2 cellular contexts compared by ENCODE assay signal in the genomic region with DNA sequence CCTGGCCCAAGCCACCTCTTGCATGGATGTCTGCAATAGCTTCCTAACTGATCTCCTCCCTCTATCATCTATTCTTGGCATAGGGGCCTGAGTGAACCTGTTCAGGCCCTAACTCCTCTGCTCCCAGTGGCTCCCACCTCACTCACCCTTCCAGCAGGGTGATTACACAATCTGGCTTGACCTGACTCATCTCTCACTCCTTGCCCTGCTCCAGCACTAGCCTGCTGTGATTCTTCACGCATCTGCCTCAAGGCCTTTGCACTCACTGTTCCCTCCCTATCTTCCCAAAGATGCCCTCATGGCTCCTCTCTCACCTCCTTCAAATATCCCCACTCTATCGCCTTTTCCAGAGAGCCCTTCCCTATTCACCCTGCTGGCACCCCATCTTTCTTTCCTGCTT.
A peak's percentile ranks its signal among the peaks of the same experiment; 100 is the strongest.
TF ChIP-seq lines count a peak whose summit lies in the region.

No MANE protein-coding gene starts in this region.

TF ChIP-seq in HCT116, 20 proteins besides CTCF, POLR2A, EP300 and RAD21:
- TF ChIP-seq ZNF274 (IDR thresholded peaks at IDR 0.05; ENCODE audit: low read depth, low read length) (no peak), EGR1 (IDR thresholded peaks at IDR 0.05; ENCODE audit: low read depth) (no peak), YY1 (IDR thresholded peaks at IDR 0.05; ENCODE audit: extremely low read depth, insufficient replicate concordance, low read depth, low read length) (no peak), CEBPB (IDR thresholded peaks at IDR 0.05; ENCODE audit: low read depth) (peak; percentile 60; the same call in 1 of the 2 replicates), SIN3A (IDR thresholded peaks at IDR 0.05; ENCODE audit: low read depth) (no peak), SP1 (IDR thresholded peaks at IDR 0.05; ENCODE audit: low read depth) (no peak), ELF1 (IDR thresholded peaks at IDR 0.05; ENCODE audit: borderline replicate concordance, low read depth) (no peak), ATF3 (IDR thresholded peaks at IDR 0.05) (no peak), FOSL1 (IDR thresholded peaks at IDR 0.05; ENCODE audit: low read depth) (no peak)
TF ChIP-seq in HCT116: peak in this region for 1.

TF ChIP-seq in GM23338, 12 proteins besides CTCF, POLR2A, EP300 and RAD21:
- TF ChIP-seq POLR2AphosphoS5 (IDR thresholded peaks at IDR 0.05; ENCODE audit: low read depth) = no peak
- no peak for TF ChIP-seq ZNF331 (CRISPR knock-in tag; IDR thresholded peaks at IDR 0.05; ENCODE audit: low read depth)
- no peak for TF ChIP-seq EZH2 (IDR thresholded peaks at IDR 0.05; ENCODE audit: low read depth, unreplicated experiment)
- TF ChIP-seq STAT1 (IDR thresholded peaks at IDR 0.05; ENCODE audit: unreplicated experiment) = no peak
- no peak for TF ChIP-seq JUNB (IDR thresholded peaks at IDR 0.05; ENCODE audit: unreplicated experiment)
- no peak for TF ChIP-seq EZH2phosphoT487 (IDR thresholded peaks at IDR 0.05; ENCODE audit: unreplicated experiment)
- TF ChIP-seq ZNF114 (CRISPR knock-in tag; IDR thresholded peaks at IDR 0.05) = no peak
- no peak for TF ChIP-seq ETS1 (IDR thresholded peaks at IDR 0.05)
- TF ChIP-seq, protein P1, sequence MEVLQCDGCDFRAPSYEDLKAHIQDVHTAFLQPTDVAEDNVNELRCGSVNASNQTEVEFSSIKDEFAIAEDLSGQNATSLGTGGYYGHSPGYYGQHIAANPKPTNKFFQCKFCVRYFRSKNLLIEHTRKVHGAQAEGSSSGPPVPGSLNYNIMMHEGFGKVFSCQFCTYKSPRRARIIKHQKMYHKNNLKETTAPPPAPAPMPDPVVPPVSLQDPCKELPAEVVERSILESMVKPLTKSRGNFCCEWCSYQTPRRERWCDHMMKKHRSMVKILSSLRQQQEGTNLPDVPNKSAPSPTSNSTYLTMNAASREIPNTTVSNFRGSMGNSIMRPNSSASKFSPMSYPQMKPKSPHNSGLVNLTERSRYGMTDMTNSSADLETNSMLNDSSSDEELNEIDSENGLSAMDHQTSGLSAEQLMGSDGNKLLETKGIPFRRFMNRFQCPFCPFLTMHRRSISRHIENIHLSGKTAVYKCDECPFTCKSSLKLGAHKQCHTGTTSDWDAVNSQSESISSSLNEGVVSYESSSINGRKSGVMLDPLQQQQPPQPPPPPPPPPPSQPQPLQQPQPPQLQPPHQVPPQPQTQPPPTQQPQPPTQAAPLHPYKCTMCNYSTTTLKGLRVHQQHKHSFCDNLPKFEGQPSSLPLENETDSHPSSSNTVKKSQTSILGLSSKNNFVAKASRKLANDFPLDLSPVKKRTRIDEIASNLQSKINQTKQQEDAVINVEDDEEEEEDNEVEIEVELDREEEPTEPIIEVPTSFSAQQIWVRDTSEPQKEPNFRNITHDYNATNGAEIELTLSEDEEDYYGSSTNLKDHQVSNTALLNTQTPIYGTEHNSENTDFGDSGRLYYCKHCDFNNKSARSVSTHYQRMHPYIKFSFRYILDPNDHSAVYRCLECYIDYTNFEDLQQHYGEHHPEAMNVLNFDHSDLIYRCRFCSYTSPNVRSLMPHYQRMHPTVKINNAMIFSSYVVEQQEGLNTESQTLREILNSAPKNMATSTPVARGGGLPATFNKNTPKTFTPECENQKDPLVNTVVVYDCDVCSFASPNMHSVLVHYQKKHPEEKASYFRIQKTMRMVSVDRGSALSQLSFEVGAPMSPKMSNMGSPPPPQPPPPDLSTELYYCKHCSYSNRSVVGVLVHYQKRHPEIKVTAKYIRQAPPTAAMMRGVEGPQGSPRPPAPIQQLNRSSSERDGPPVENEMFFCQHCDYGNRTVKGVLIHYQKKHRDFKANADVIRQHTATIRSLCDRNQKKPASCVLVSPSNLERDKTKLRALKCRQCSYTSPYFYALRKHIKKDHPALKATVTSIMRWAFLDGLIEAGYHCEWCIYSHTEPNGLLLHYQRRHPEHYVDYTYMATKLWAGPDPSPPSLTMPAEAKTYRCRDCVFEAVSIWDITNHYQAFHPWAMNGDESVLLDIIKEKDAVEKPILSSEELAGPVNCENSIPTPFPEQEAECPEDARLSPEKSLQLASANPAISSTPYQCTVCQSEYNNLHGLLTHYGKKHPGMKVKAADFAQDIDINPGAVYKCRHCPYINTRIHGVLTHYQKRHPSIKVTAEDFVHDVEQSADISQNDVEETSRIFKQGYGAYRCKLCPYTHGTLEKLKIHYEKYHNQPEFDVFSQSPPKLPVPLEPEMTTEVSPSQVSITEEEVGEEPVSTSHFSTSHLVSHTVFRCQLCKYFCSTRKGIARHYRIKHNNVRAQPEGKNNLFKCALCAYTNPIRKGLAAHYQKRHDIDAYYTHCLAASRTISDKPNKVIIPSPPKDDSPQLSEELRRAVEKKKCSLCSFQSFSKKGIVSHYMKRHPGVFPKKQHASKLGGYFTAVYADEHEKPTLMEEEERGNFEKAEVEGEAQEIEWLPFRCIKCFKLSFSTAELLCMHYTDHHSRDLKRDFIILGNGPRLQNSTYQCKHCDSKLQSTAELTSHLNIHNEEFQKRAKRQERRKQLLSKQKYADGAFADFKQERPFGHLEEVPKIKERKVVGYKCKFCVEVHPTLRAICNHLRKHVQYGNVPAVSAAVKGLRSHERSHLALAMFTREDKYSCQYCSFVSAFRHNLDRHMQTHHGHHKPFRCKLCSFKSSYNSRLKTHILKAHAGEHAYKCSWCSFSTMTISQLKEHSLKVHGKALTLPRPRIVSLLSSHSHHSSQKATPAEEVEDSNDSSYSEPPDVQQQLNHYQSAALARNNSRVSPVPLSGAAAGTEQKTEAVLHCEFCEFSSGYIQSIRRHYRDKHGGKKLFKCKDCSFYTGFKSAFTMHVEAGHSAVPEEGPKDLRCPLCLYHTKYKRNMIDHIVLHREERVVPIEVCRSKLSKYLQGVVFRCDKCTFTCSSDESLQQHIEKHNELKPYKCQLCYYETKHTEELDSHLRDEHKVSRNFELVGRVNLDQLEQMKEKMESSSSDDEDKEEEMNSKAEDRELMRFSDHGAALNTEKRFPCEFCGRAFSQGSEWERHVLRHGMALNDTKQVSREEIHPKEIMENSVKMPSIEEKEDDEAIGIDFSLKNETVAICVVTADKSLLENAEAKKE (CRISPR knock-in tag; IDR thresholded peaks at IDR 0.05) = no peak
- TF ChIP-seq, protein P2, sequence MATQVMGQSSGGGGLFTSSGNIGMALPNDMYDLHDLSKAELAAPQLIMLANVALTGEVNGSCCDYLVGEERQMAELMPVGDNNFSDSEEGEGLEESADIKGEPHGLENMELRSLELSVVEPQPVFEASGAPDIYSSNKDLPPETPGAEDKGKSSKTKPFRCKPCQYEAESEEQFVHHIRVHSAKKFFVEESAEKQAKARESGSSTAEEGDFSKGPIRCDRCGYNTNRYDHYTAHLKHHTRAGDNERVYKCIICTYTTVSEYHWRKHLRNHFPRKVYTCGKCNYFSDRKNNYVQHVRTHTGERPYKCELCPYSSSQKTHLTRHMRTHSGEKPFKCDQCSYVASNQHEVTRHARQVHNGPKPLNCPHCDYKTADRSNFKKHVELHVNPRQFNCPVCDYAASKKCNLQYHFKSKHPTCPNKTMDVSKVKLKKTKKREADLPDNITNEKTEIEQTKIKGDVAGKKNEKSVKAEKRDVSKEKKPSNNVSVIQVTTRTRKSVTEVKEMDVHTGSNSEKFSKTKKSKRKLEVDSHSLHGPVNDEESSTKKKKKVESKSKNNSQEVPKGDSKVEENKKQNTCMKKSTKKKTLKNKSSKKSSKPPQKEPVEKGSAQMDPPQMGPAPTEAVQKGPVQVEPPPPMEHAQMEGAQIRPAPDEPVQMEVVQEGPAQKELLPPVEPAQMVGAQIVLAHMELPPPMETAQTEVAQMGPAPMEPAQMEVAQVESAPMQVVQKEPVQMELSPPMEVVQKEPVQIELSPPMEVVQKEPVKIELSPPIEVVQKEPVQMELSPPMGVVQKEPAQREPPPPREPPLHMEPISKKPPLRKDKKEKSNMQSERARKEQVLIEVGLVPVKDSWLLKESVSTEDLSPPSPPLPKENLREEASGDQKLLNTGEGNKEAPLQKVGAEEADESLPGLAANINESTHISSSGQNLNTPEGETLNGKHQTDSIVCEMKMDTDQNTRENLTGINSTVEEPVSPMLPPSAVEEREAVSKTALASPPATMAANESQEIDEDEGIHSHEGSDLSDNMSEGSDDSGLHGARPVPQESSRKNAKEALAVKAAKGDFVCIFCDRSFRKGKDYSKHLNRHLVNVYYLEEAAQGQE (IDR thresholded peaks at IDR 0.05; ENCODE audit: unreplicated experiment) = no peak
- no peak for TF ChIP-seq NANOG (IDR thresholded peaks at IDR 0.05; ENCODE audit: borderline replicate concordance)
- TF ChIP-seq CREB1 (CRISPR knock-in tag; IDR thresholded peaks at IDR 0.05; ENCODE audit: low read depth) = no peak
TF ChIP-seq in GM23338: peak in this region for 0.
